ENCODE assay signal across 18 cellular contexts in genomic region chr18:67301592-67301991, GRCh38.
A peak's percentile ranks its signal among the peaks of the same experiment; 100 is the strongest.
DNase-seq lines count a peak whose midpoint lies in the region; ATAC-seq, FAIRE-seq and TF ChIP-seq lines count a peak whose summit lies in the region.
"Had no signal": no experiment of that assay in that cellular context is flagged by ENCODE, and none has a peak within 500 bp of the region (broad histone marks: within the 10 kb centered on the region; RNA-seq: fewer than 3 reads in every experiment).

No MANE protein-coding gene starts in this region.

- no peak for FAIRE-seq in RCC 7860 (lab: Jason Lieb, UNC)
- FAIRE-seq: K562 had no signal

- H3K4me1 Mint-ChIP-seq in CD4-positive, alpha-beta memory T cell = peaks cover 5 to 13% (median 8%) of the 10 kb centered on the region in 4 donors
- peaks cover 20% of the 10 kb centered on the region for H3K4me1 Mint-ChIP-seq in activated naive CD8-positive, alpha-beta T cell treated with anti-CD3 and anti-CD28 coated beads, Interleukin-2, amount 50 U/mL, for 24 hours
- H3K4me1 Mint-ChIP-seq: B cell had no signal

- H3K9ac ChIP-seq in KMS-11 = no peak overlapping the region
- H3K9ac ChIP-seq in Karpas-422 (ENCODE audit: low read length) = no peak overlapping the region

- peaks cover 2 to 20% (median 14%) of the 10 kb centered on the region in 8 donors for H3K9me3 Mint-ChIP-seq in CD4-positive, alpha-beta memory T cell
- H3K9me3 Mint-ChIP-seq in activated naive CD8-positive, alpha-beta T cell treated with anti-CD3 and anti-CD28 coated beads, Interleukin-2, amount 50 U/mL, for 24 hours = peaks cover 20% of the 10 kb centered on the region

- POLR2A ChIA-PET in CD4-positive, alpha-beta memory T cell (lab: Charles Lee; ENCODE audit: partially characterized antibody) = no interaction called here

- H2AFZ ChIP-seq in KMS-11 (ENCODE audit: low read depth) = peak overlapping the region; percentile 31; the same call in 1 of the 2 replicates
- H2AFZ ChIP-seq in Karpas-422 (ENCODE audit: low read length) = no peak overlapping the region

- no peak for TF ChIP-seq EP300 in gastroesophageal sphincter (IDR thresholded peaks at IDR 0.05)

- peak; percentile 34 for ATAC-seq in activated naive CD8-positive, alpha-beta T cell treated with anti-CD3 and anti-CD28 coated beads, Interleukin-2, amount 50 U/mL, for 24 hours
- ATAC-seq in gastroesophageal sphincter = no peak
- ATAC-seq: HCT116, K562, Panc1 had no signal

- peak in 1 of 5 donors; percentile 5 for DNase-seq in CD4-positive, alpha-beta memory T cell
- DNase-seq in activated naive CD8-positive, alpha-beta T cell treated with anti-CD3 and anti-CD28 coated beads, Interleukin-2, amount 50 U/mL, for 24 hours = no peak
- DNase-seq in iris pigment epithelial cell (ENCODE audit: low read depth) = peak; percentile 25
- DNase-seq in RCC 7860 (ENCODE audit: low spot score) = no peak
- no peak for DNase-seq in NCI-H1694 treated with DMSO at 0.1 percent for 48 hours (lab: John Stamatoyannopoulos, UW)
- no peak for DNase-seq in Karpas-422
- DNase-seq: activated CD4-positive, alpha-beta T cell treated with anti-CD3 and anti-CD28 coated beads for 1 hour; head of caudate nucleus; NCI-H1694; NCI-H524 treated with DMSO at 0.1 percent for 48 hours; thyroid gland had no signal

- 88 to 100% methylated on average over 1 of the region's 1 CpG for WGBS in gastroesophageal sphincter (ENCODE audit: low coverage in 1 of 2), 2 donors

- H3K36me3 ChIP-seq in CD4-positive, alpha-beta memory T cell (ENCODE audit: insufficient read depth, low read length) = no peaks in the 10 kb centered on the region
- H3K36me3 ChIP-seq in KMS-11 (ENCODE audit: insufficient read depth) = no peaks in the 10 kb centered on the region
- H3K36me3 ChIP-seq in gastroesophageal sphincter = no peaks in the 10 kb centered on the region
- no peaks in the 10 kb centered on the region for H3K36me3 ChIP-seq in Karpas-422 (ENCODE audit: insufficient read depth, low read length)
- H3K36me3 ChIP-seq: thyroid gland had no signal

- intact Hi-C loops in CD4-positive, alpha-beta memory T cell (cut with micrococcal nuclease) = no loop called here

- H3K4me3 Mint-ChIP-seq in CD4-positive, alpha-beta memory T cell = peak overlapping the region in 7 of 8 donors; percentile 27 to 88 (median 57)
- H3K4me3 Mint-ChIP-seq in activated naive CD8-positive, alpha-beta T cell treated with anti-CD3 and anti-CD28 coated beads, Interleukin-2, amount 50 U/mL, for 24 hours = peak overlapping the region; percentile 53
- H3K4me3 Mint-ChIP-seq: B cell had no signal

- H3K27ac Mint-ChIP-seq in CD4-positive, alpha-beta memory T cell = peak overlapping the region in 5 of 7 donors; percentile 33 to 91 (median 78)
- H3K27ac Mint-ChIP-seq in activated naive CD8-positive, alpha-beta T cell treated with anti-CD3 and anti-CD28 coated beads, Interleukin-2, amount 50 U/mL, for 24 hours = peak overlapping the region; percentile 86
- H3K27ac Mint-ChIP-seq: B cell, progenitor cell of endocrine pancreas had no signal

- H3K4me2 ChIP-seq in KMS-11 (no peak overlapping the region), Karpas-422 (ENCODE audit: low read depth, low read length, poor library complexity, severe bottlenecking) (no peak overlapping the region)

- H3K4me1 ChIP-seq in CD4-positive, alpha-beta memory T cell (ENCODE audit: insufficient read depth, low read length) = peaks cover 10% of the 10 kb centered on the region
- no peaks in the 10 kb centered on the region for H3K4me1 ChIP-seq in KMS-11 (ENCODE audit: low read depth, poor library complexity, severe bottlenecking)
- no peaks in the 10 kb centered on the region for H3K4me1 ChIP-seq in gastroesophageal sphincter
- H3K4me1 ChIP-seq in Karpas-422 (ENCODE audit: low read length) = no peaks in the 10 kb centered on the region
- H3K4me1 ChIP-seq: thyroid gland had no signal

- no peak overlapping the region for H3K4me3 ChIP-seq in CD4-positive, alpha-beta memory T cell (ENCODE audit: low read length in 2 of 2)
- no peak overlapping the region for H3K4me3 ChIP-seq in KMS-11 (IDR thresholded peaks at IDR 0.05; ENCODE audit: insufficient read depth, low read depth, low read length)
- H3K4me3 ChIP-seq in gastroesophageal sphincter = no peak overlapping the region
- no peak overlapping the region for H3K4me3 ChIP-seq in Karpas-422 (ENCODE audit: low read length)
- H3K4me3 ChIP-seq: K562, thyroid gland had no signal

- H3K9me3 ChIP-seq in CD4-positive, alpha-beta memory T cell (ENCODE audit: control insufficient read depth in 1 of 2, low read length in 2 of 2) = peaks cover 0 to 6% of the 10 kb centered on the region in 2 donors
- H3K9me3 ChIP-seq in gastroesophageal sphincter = no peaks in the 10 kb centered on the region
- H3K9me3 ChIP-seq in Karpas-422 (ENCODE audit: low read length) = peaks cover 56% of the 10 kb centered on the region
- H3K9me3 ChIP-seq: thyroid gland had no signal

- H3K9me2 ChIP-seq in Karpas-422 (replicated peaks; ENCODE audit: insufficient read depth, low read length) = no peaks in the 10 kb centered on the region

- TF ChIP-seq POLR2A in gastroesophageal sphincter (IDR thresholded peaks at IDR 0.05) = no peak

- H4K20me1 ChIP-seq in KMS-11 (ENCODE audit: insufficient read depth) (no peaks in the 10 kb centered on the region), Karpas-422 (ENCODE audit: insufficient read depth, low read depth, low read length) (no peaks in the 10 kb centered on the region)

- peaks cover 3 to 9% of the 10 kb centered on the region in 2 donors for H3K36me3 Mint-ChIP-seq in CD4-positive, alpha-beta memory T cell
- H3K36me3 Mint-ChIP-seq in activated naive CD8-positive, alpha-beta T cell treated with anti-CD3 and anti-CD28 coated beads, Interleukin-2, amount 50 U/mL, for 24 hours (ENCODE audit: low read depth) = peaks cover 6% of the 10 kb centered on the region

- H3K79me2 ChIP-seq in KMS-11 (ENCODE audit: insufficient read depth, low read depth) (no peaks in the 10 kb centered on the region), Karpas-422 (ENCODE audit: low read length) (no peaks in the 10 kb centered on the region)

- TF ChIP-seq CTCF in KMS-11 (conservative IDR thresholded peaks at IDR 0.05; ENCODE audit: low read depth, low read length) (no peak), gastroesophageal sphincter (IDR thresholded peaks at IDR 0.05) (no peak)

- CTCF ChIA-PET in CD4-positive, alpha-beta memory T cell (lab: Charles Lee; ENCODE audit: partially characterized antibody) = no interaction called here

- H3K27ac ChIP-seq in CD4-positive, alpha-beta memory T cell (ENCODE audit: low read depth, low read length) = no peak overlapping the region
- H3K27ac ChIP-seq in KMS-11 (no peak overlapping the region), gastroesophageal sphincter (no peak overlapping the region), Karpas-422 (ENCODE audit: low read length) (no peak overlapping the region)
- H3K27ac ChIP-seq: thyroid gland had no signal

- no peaks in the 10 kb centered on the region for H3K27me3 Mint-ChIP-seq in CD4-positive, alpha-beta memory T cell
- H3K27me3 Mint-ChIP-seq in activated naive CD8-positive, alpha-beta T cell treated with anti-CD3 and anti-CD28 coated beads, Interleukin-2, amount 50 U/mL, for 24 hours = no peaks in the 10 kb centered on the region
- H3K27me3 Mint-ChIP-seq: B cell, progenitor cell of endocrine pancreas had no signal

- no peaks in the 10 kb centered on the region for H3K27me3 ChIP-seq in CD4-positive, alpha-beta memory T cell (ENCODE audit: insufficient read depth, low read length)
- no peaks in the 10 kb centered on the region for H3K27me3 ChIP-seq in KMS-11 (ENCODE audit: insufficient read depth, low read depth)
- no peaks in the 10 kb centered on the region for H3K27me3 ChIP-seq in gastroesophageal sphincter
- no peaks in the 10 kb centered on the region for H3K27me3 ChIP-seq in Karpas-422 (ENCODE audit: low read length)
- H3K27me3 ChIP-seq: thyroid gland had no signal
